Comparison of ENCODE assay signal across 11 cellular contexts in the genomic region with DNA sequence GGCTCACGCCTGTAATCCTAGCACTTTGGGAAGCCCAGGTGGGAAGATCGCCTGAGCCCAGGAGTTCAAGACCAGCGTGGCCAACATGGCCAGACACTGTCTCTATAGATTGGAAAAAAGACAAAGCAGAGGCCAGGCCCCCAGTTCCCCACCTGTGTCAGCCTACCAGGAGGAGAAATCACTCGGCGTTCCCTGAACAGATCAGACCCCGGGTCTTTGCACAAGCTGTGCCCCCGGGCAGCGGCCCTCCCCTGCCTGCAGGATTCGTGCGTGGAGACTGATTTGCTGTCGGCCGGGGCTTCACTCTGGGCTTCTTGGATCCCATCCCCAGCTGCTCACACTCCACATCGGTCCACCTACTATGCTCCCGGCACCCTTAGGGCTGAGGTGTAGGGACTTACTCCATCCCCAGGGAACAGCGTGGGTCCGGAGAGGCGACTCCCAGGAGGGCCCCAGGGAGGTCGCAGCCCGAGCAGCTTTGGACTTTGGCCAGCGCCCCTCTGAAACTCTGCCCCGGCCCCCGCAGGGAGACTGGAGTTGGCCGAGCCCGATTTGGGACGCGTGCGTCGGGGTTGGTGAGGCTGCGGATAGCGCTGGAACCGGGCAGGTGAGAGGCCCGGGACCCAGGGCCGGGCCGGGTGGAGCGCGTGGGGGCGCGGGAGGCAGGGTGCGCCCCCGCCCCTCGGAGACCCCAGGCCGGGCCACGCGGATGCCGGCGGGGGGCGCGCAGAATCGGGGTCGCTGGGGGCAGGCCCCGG. TPM values are rescaled to one million over a fixed set of nuclear protein-coding genes. Genes with fewer than 3 reads are reported as not detected.
A peak's percentile ranks its signal among the peaks of the same experiment; 100 is the strongest.
DNase-seq lines count a peak whose midpoint lies in the region; ATAC-seq and TF ChIP-seq lines count a peak whose summit lies in the region.
"Had no signal": no experiment of that assay in that cellular context is flagged by ENCODE, and none has a peak within 500 bp of the region (broad histone marks: within the 10 kb centered on the region; RNA-seq: fewer than 3 reads in every experiment).

No MANE protein-coding gene starts in this region.

- H3K9me3 Mint-ChIP-seq in activated T-helper 2 cell treated with anti-CD3 and anti-CD28 coated beads, Interferon-gamma antibody, Interleukin-2, Interleukin-4, amounts not matched to agents 10 μg/mL and 5 μg/mL and 100 μg/mL, durations not matched to agents 14 hours and 24 hours and 36 hours = no peaks in the 10 kb centered on the region
- H3K9me3 Mint-ChIP-seq in naive B cell = no peaks in the 10 kb centered on the region

- H3K36me3 Mint-ChIP-seq in activated T-helper 2 cell treated with anti-CD3 and anti-CD28 coated beads, Interferon-gamma antibody, Interleukin-2, Interleukin-4, amounts not matched to agents 10 μg/mL and 5 μg/mL and 100 μg/mL, durations not matched to agents 14 hours and 24 hours and 36 hours (ENCODE audit: low read depth) = peaks cover 4% of the 10 kb centered on the region
- no peaks in the 10 kb centered on the region for H3K36me3 Mint-ChIP-seq in naive B cell

- no peak overlapping the region for H3K27ac Mint-ChIP-seq in activated T-helper 2 cell treated with anti-CD3 and anti-CD28 coated beads, Interferon-gamma antibody, Interleukin-2, Interleukin-4, amounts not matched to agents 10 μg/mL and 5 μg/mL and 100 μg/mL, durations not matched to agents 14 hours and 24 hours and 36 hours
- H3K27ac Mint-ChIP-seq in naive B cell = peak overlapping the region in 1 of 6 donors; percentile 15

- peaks cover 22% of the 10 kb centered on the region for H3K27me3 Mint-ChIP-seq in activated T-helper 2 cell treated with anti-CD3 and anti-CD28 coated beads, Interferon-gamma antibody, Interleukin-2, Interleukin-4, amounts not matched to agents 10 μg/mL and 5 μg/mL and 100 μg/mL, durations not matched to agents 14 hours and 24 hours and 36 hours (ENCODE audit: low read depth)
- peaks cover 16 to 63% (median 33%) of the 10 kb centered on the region in 3 donors for H3K27me3 Mint-ChIP-seq in naive B cell

- intact Hi-C loops in activated T-helper 2 cell treated with anti-CD3 and anti-CD28 coated beads, Interferon-gamma antibody, Interleukin-2, Interleukin-4, amounts not matched to agents 10 μg/mL and 5 μg/mL and 100 μg/mL, durations not matched to agents 14 hours and 24 hours and 36 hours (cut with micrococcal nuclease) = loop anchor here (5.0 kb wide), 1 partner anchor 77 kb away; no protein-coding TSS in a partner anchor

- H3K4me1 Mint-ChIP-seq in activated T-helper 2 cell treated with anti-CD3 and anti-CD28 coated beads, Interferon-gamma antibody, Interleukin-2, Interleukin-4, amounts not matched to agents 10 μg/mL and 5 μg/mL and 100 μg/mL, durations not matched to agents 14 hours and 24 hours and 36 hours (ENCODE audit: low read depth) = no peaks in the 10 kb centered on the region
- H3K4me1 Mint-ChIP-seq in naive B cell = peaks cover 11 to 21% (median 13%) of the 10 kb centered on the region in 3 donors

- H3K4me3 Mint-ChIP-seq in activated T-helper 2 cell treated with anti-CD3 and anti-CD28 coated beads, Interferon-gamma antibody, Interleukin-2, Interleukin-4, amounts not matched to agents 10 μg/mL and 5 μg/mL and 100 μg/mL, durations not matched to agents 14 hours and 24 hours and 36 hours (ENCODE audit: low read depth) = peak overlapping the region; percentile 22
- peak overlapping the region; percentile 4 to 75 (median 64) for H3K4me3 Mint-ChIP-seq in naive B cell

- no peak for TF ChIP-seq CTCF in GM20000 (IDR thresholded peaks at IDR 0.05; ENCODE audit: extremely low read depth, missing control alignments)

- ATAC-seq in naive B cell (ENCODE audit: low read depth in 2 of 2) = no peak

- DNase-seq in GM20000 (ENCODE audit: low spot score) = peak; percentile 63
- DNase-seq in activated T-helper 2 cell treated with anti-CD3 and anti-CD28 coated beads, Interferon-gamma antibody, Interleukin-2, Interleukin-4, amounts not matched to agents 10 μg/mL and 5 μg/mL and 100 μg/mL, durations not matched to agents 14 hours and 24 hours and 36 hours (ENCODE audit: low spot score) = no peak
- no peak for DNase-seq in naive B cell
- DNase-seq in middle frontal gyrus (ENCODE audit: extremely low spot score, low spot score) = no peak
- no peak for DNase-seq in HuH-7 (ENCODE audit: low spot score)
- no peak for DNase-seq in DMS79 (lab: John Stamatoyannopoulos, UW)
- DNase-seq: GDM1; NCI-H774; stimulated activated CD4-positive, alpha-beta T cell treated with anti-CD3 and anti-CD28 coated beads, Interleukin-1b, Interleukin-23, amount 100 ng/mL, for 48 hours; T1000 had no signal

RNA-seq across cellular contexts. Expression of a gene that starts 0.5 kb away (rescaled TPM):
- not detected in 2 replicates for total RNA-seq in activated T-helper 2 cell treated with anti-CD3 and anti-CD28 coated beads, Interferon-gamma antibody, Interleukin-2, Interleukin-4, amounts not matched to agents 10 μg/mL and 5 μg/mL and 100 μg/mL, durations not matched to agents 14 hours and 24 hours and 36 hours
- not detected for polyA plus RNA-seq in naive B cell (ENCODE audit: low read depth in 6 of 6)
- total RNA-seq: mesenteric fat pad had no signal

RNA-seq across cellular contexts. Expression of a gene that starts 9.8 kb away (rescaled TPM):
- total RNA-seq in activated T-helper 2 cell treated with anti-CD3 and anti-CD28 coated beads, Interferon-gamma antibody, Interleukin-2, Interleukin-4, amounts not matched to agents 10 μg/mL and 5 μg/mL and 100 μg/mL, durations not matched to agents 14 hours and 24 hours and 36 hours = 91.7 and 99.4 TPM in 2 replicates
- polyA plus RNA-seq in naive B cell (ENCODE audit: low read depth in 6 of 6) = 10 to 100 TPM; 48.9 to 80.0 (median 64.7) TPM

RNA-seq across cellular contexts. Expression of a gene that starts 16.0 kb away (rescaled TPM):
- total RNA-seq in activated T-helper 2 cell treated with anti-CD3 and anti-CD28 coated beads, Interferon-gamma antibody, Interleukin-2, Interleukin-4, amounts not matched to agents 10 μg/mL and 5 μg/mL and 100 μg/mL, durations not matched to agents 14 hours and 24 hours and 36 hours = 214 and 226 TPM in 2 replicates
- 100 to 1,000 TPM; 253 to 449 (median 334) TPM for polyA plus RNA-seq in naive B cell (ENCODE audit: low read depth in 6 of 6)

RNA-seq across cellular contexts. Expression of a gene that starts 36.8 kb away (rescaled TPM):
- total RNA-seq in activated T-helper 2 cell treated with anti-CD3 and anti-CD28 coated beads, Interferon-gamma antibody, Interleukin-2, Interleukin-4, amounts not matched to agents 10 μg/mL and 5 μg/mL and 100 μg/mL, durations not matched to agents 14 hours and 24 hours and 36 hours = 84.7 and 85.4 TPM in 2 replicates
- 1 to 10 TPM in 5 of 6 donors, under 1 TPM in 1; 0.78 to 5.5 (median 2.7) TPM for polyA plus RNA-seq in naive B cell (ENCODE audit: low read depth in 6 of 6)

RNA-seq across cellular contexts. Expression of a gene that starts 43.6 kb away (rescaled TPM):
- total RNA-seq in activated T-helper 2 cell treated with anti-CD3 and anti-CD28 coated beads, Interferon-gamma antibody, Interleukin-2, Interleukin-4, amounts not matched to agents 10 μg/mL and 5 μg/mL and 100 μg/mL, durations not matched to agents 14 hours and 24 hours and 36 hours = 233 and 240 TPM in 2 replicates
- 100 to 1,000 TPM; 132 to 222 (median 199) TPM for polyA plus RNA-seq in naive B cell (ENCODE audit: low read depth in 6 of 6)
